Comparison of ENCODE assay signal across 28 cellular contexts in the genomic region with DNA sequence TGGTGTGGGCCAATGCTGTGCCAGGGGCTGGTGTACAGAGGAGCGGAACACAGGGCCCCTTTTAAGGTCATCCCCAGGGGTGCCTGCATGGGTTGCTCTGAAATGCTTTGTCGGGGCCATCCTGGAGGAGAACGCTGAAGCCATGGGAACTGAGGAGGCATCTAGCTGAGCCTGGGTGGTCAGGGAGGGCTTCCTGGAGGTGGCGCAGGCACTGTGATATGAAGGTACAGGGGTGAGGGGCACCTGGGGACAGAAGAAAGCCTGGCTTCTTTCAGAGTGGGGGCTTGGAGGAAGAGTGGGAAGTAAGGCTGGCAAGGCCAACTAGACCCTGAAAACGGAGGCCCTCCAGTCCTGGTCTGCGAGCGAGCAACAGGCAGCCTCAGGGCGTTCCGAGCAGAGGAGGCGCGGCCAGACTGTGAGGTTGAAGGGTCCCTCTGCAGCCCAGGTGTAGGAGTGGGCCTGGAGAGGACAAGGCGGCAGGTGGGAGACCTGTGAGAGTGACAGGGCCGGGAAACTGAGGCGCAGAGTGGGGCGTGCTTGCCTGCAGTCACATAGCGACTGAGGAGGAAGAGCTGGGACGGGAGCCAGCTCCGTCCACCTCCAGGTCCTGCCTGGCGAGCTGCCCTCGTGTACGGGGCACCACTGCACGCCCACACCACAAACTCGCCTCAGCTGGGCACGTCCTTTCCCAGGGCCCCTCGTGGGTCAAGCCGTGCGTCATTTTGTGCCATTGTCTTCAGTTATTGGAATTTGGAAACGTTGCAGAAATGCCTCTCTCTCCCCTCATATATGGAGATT. TPM values are rescaled to one million over a fixed set of nuclear protein-coding genes. Genes with fewer than 3 reads are reported as not detected.
DNase-seq lines count a peak whose midpoint lies in the region; ATAC-seq, FAIRE-seq and TF ChIP-seq lines count a peak whose summit lies in the region.
"Had no signal": no experiment of that assay in that cellular context is flagged by ENCODE, and none has a peak within 500 bp of the region (broad histone marks: within the 10 kb centered on the region; RNA-seq: fewer than 3 reads in every experiment).

No MANE protein-coding gene starts in this region.

- 50 to 61% methylated on average over 27 to 28 of the region's 28 CpGs for WGBS in tibial nerve, 2 donors
- 58 to 69% (median 64%) methylated on average over 28 of the region's 28 CpGs for WGBS in small intestine, 3 donors

- H3K9me3 Mint-ChIP-seq in activated CD8-positive, alpha-beta T cell treated with anti-CD3 and anti-CD28 coated beads for 36 hours = no peaks in the 10 kb centered on the region
- no peaks in the 10 kb centered on the region for H3K9me3 Mint-ChIP-seq in activated CD8-positive, alpha-beta T cell treated with anti-CD3 and anti-CD28 coated beads, Interleukin-2, amount 10 ng/mL, durations not matched to agents 7 days and 5 days (ENCODE audit: insufficient read depth)
- no peaks in the 10 kb centered on the region for H3K9me3 Mint-ChIP-seq in chondrocyte (ENCODE audit: low read depth)
- H3K9me3 Mint-ChIP-seq: activated CD4-positive, alpha-beta T cell treated with anti-CD3 and anti-CD28 coated beads, Interleukin-2, amount 10 ng/mL, durations not matched to agents 24 days and 14 days; activated naive CD8-positive, alpha-beta T cell treated with anti-CD3 and anti-CD28 coated beads, Interleukin-2, amount 10 ng/mL, durations not matched to agents 7 days and 5 days; endodermal cell; neural crest cell; stimulated activated memory B cell treated with anti-CD40 and anti-IgM and Interleukin-4, amounts not matched to agents 10 μg/mL and 1 μg/mL and 100 μg/mL, for 72 hours had no signal

- intact Hi-C loops in activated CD8-positive, alpha-beta T cell treated with anti-CD3 and anti-CD28 coated beads for 36 hours (cut with micrococcal nuclease) = no loop called here
- intact Hi-C loops in kidney (cut with DNase I) = no loop called here

- TF ChIP-seq CTCF in activated CD8-positive, alpha-beta T cell treated with anti-CD3 and anti-CD28 coated beads for 36 hours (IDR thresholded peaks at IDR 0.05) = no peak
- TF ChIP-seq CTCF in chondrocyte (IDR thresholded peaks at IDR 0.05) (no peak), kidney (IDR thresholded peaks at IDR 0.05; ENCODE audit: borderline replicate concordance, extremely low read depth, insufficient read depth) (no peak), tibial nerve (IDR thresholded peaks at IDR 0.05) (no peak)

- H3K27me3 Mint-ChIP-seq in activated CD8-positive, alpha-beta T cell treated with anti-CD3 and anti-CD28 coated beads for 36 hours = peaks cover 11% of the 10 kb centered on the region
- peaks cover 28% of the 10 kb centered on the region for H3K27me3 Mint-ChIP-seq in activated CD8-positive, alpha-beta T cell treated with anti-CD3 and anti-CD28 coated beads, Interleukin-2, amount 10 ng/mL, durations not matched to agents 7 days and 5 days (ENCODE audit: low read depth)
- H3K27me3 Mint-ChIP-seq in chondrocyte (ENCODE audit: low read depth) = no peaks in the 10 kb centered on the region

- peaks cover 69% of the 10 kb centered on the region for H3K4me1 Mint-ChIP-seq in activated CD8-positive, alpha-beta T cell treated with anti-CD3 and anti-CD28 coated beads for 36 hours (ENCODE audit: low read depth)
- H3K4me1 Mint-ChIP-seq in activated CD8-positive, alpha-beta T cell treated with anti-CD3 and anti-CD28 coated beads, Interleukin-2, amount 10 ng/mL, durations not matched to agents 7 days and 5 days (ENCODE audit: low read depth) = peaks cover 41% of the 10 kb centered on the region
- H3K4me1 Mint-ChIP-seq in chondrocyte (ENCODE audit: low read depth) = peaks cover 81% of the 10 kb centered on the region

- no peak for TF ChIP-seq POLR2A in tibial nerve (IDR thresholded peaks at IDR 0.05)

- H3K4me3 ChIP-seq in kidney (ENCODE audit: low read length in 2 of 2) (no peak overlapping the region), tibial nerve (peak overlapping the region in 1 of 4 donors; percentile 11), small intestine (ENCODE audit: low read depth in 1 of 2, low read length in 2 of 2) (no peak overlapping the region)
- H3K4me3 ChIP-seq: prostate gland, SJCRH30, transverse colon had no signal

- CTCF ChIA-PET in activated CD8-positive, alpha-beta T cell treated with anti-CD3 and anti-CD28 coated beads for 36 hours (lab: Charles Lee) = interaction anchor here (1.2 kb wide), 1 partner anchor 95 kb away, joined by 3 read pairs; no protein-coding TSS in a partner anchor
- CTCF ChIA-PET in activated CD8-positive, alpha-beta T cell treated with anti-CD3 and anti-CD28 coated beads, Interleukin-2, amount 10 ng/mL, durations not matched to agents 7 days and 5 days (lab: Charles Lee) = interaction anchor here (1.1 kb wide), 1 partner anchor 9 kb away, joined by 4 read pairs; no protein-coding TSS in a partner anchor

- no peak for DNase-seq in activated CD8-positive, alpha-beta T cell treated with anti-CD3 and anti-CD28 coated beads for 36 hours
- DNase-seq in activated CD8-positive, alpha-beta T cell treated with anti-CD3 and anti-CD28 coated beads, Interleukin-2, amount 10 ng/mL, durations not matched to agents 7 days and 5 days = no peak
- DNase-seq in chondrocyte (ENCODE audit: low spot score) (no peak), kidney (peak; percentile 58), tibial nerve (ENCODE audit: low spot score in 2 of 2) (no peak), small intestine (no peak)
- DNase-seq: activated CD4-positive, alpha-beta T cell treated with anti-CD3 and anti-CD28 coated beads, Interleukin-2, amount 10 ng/mL, durations not matched to agents 24 days and 14 days; activated CD8-positive, alpha-beta memory T cell treated with anti-CD3 and anti-CD28 coated beads, Interleukin-2, amount 50 U/mL, for 4 hours; activated naive CD8-positive, alpha-beta T cell treated with anti-CD3 and anti-CD28 coated beads, Interleukin-2, amount 10 ng/mL, durations not matched to agents 7 days and 5 days; Caco-2; endodermal cell; NCI-H1105; NCI-H2029 treated with DMSO at 0.1 percent for 48 hours; NCI-H345; NCI-H82; SJCRH30; stimulated activated CD4-positive, alpha-beta T cell treated with anti-CD3 and anti-CD28 coated beads, Interleukin-2, amount 100 ng/mL, for 24 hours; T-helper 1 cell; transverse colon had no signal

- POLR2A ChIA-PET in activated CD8-positive, alpha-beta T cell treated with anti-CD3 and anti-CD28 coated beads for 36 hours (lab: Charles Lee) = interaction anchor here (1.5 kb wide), 1 partner anchor 12 kb away, joined by 4 read pairs; no protein-coding TSS in a partner anchor
- POLR2A ChIA-PET in activated CD8-positive, alpha-beta T cell treated with anti-CD3 and anti-CD28 coated beads, Interleukin-2, amount 10 ng/mL, durations not matched to agents 7 days and 5 days (lab: Charles Lee) = no interaction called here

- H3K27ac ChIP-seq in kidney (ENCODE audit: low read depth in 2 of 2, low read length in 2 of 2) (no peak overlapping the region), tibial nerve (peak overlapping the region in 3 of 4 donors; percentile 18 to 82 (median 81)), small intestine (ENCODE audit: low read depth in 1 of 2, low read length in 1 of 2) (no peak overlapping the region)
- H3K27ac ChIP-seq: prostate gland, SJCRH30, transverse colon had no signal

- H3K9me3 ChIP-seq in kidney (ENCODE audit: control insufficient read depth in 1 of 2, low read length in 2 of 2) = no peaks in the 10 kb centered on the region
- H3K9me3 ChIP-seq in tibial nerve = no peaks in the 10 kb centered on the region
- no peaks in the 10 kb centered on the region for H3K9me3 ChIP-seq in small intestine (ENCODE audit: control insufficient read depth, low read depth)
- H3K9me3 ChIP-seq: Caco-2, prostate gland, SJCRH30, transverse colon had no signal

- no peaks in the 10 kb centered on the region for H3K36me3 Mint-ChIP-seq in activated CD8-positive, alpha-beta T cell treated with anti-CD3 and anti-CD28 coated beads for 36 hours (ENCODE audit: low read depth)
- H3K36me3 Mint-ChIP-seq in activated CD8-positive, alpha-beta T cell treated with anti-CD3 and anti-CD28 coated beads, Interleukin-2, amount 10 ng/mL, durations not matched to agents 7 days and 5 days (ENCODE audit: low read depth) = no peaks in the 10 kb centered on the region
- no peaks in the 10 kb centered on the region for H3K36me3 Mint-ChIP-seq in chondrocyte (ENCODE audit: low read depth)
- H3K36me3 Mint-ChIP-seq: activated naive CD8-positive, alpha-beta T cell treated with anti-CD3 and anti-CD28 coated beads, Interleukin-2, amount 10 ng/mL, durations not matched to agents 7 days and 5 days; brain; stimulated activated memory B cell treated with anti-CD40 and anti-IgM and Interleukin-4, amounts not matched to agents 10 μg/mL and 1 μg/mL and 100 μg/mL, for 72 hours had no signal

- H3K36me3 ChIP-seq in kidney (ENCODE audit: control insufficient read depth in 1 of 2, insufficient read depth in 2 of 2, low read length in 2 of 2) = no peaks in the 10 kb centered on the region
- no peaks in the 10 kb centered on the region for H3K36me3 ChIP-seq in tibial nerve
- no peaks in the 10 kb centered on the region for H3K36me3 ChIP-seq in small intestine (ENCODE audit: control insufficient read depth in 2 of 2, insufficient read depth in 2 of 2, low read length in 2 of 2)
- H3K36me3 ChIP-seq: prostate gland, SJCRH30, transverse colon had no signal

- H3K4me3 Mint-ChIP-seq in activated CD8-positive, alpha-beta T cell treated with anti-CD3 and anti-CD28 coated beads for 36 hours = no peak overlapping the region
- no peak overlapping the region for H3K4me3 Mint-ChIP-seq in activated CD8-positive, alpha-beta T cell treated with anti-CD3 and anti-CD28 coated beads, Interleukin-2, amount 10 ng/mL, durations not matched to agents 7 days and 5 days
- H3K4me3 Mint-ChIP-seq in chondrocyte (ENCODE audit: unreplicated experiment) = peak overlapping the region; percentile 33
- H3K4me3 Mint-ChIP-seq: activated CD4-positive, alpha-beta T cell treated with anti-CD3 and anti-CD28 coated beads, Interleukin-2, amount 10 ng/mL, durations not matched to agents 24 days and 14 days; activated naive CD8-positive, alpha-beta T cell treated with anti-CD3 and anti-CD28 coated beads, Interleukin-2, amount 10 ng/mL, durations not matched to agents 7 days and 5 days; brain; endodermal cell; neural crest cell; stimulated activated memory B cell treated with anti-CD40 and anti-IgM and Interleukin-4, amounts not matched to agents 10 μg/mL and 1 μg/mL and 100 μg/mL, for 72 hours had no signal

- no peak for ATAC-seq in activated CD8-positive, alpha-beta T cell treated with anti-CD3 and anti-CD28 coated beads for 36 hours
- no peak for ATAC-seq in activated CD8-positive, alpha-beta T cell treated with anti-CD3 and anti-CD28 coated beads, Interleukin-2, amount 10 ng/mL, durations not matched to agents 7 days and 5 days
- ATAC-seq in HG02885 (IDR thresholded peaks at IDR 0.05; ENCODE audit: poor library complexity, unreplicated experiment) (no peak), HG03432 (IDR thresholded peaks at IDR 0.05; ENCODE audit: unreplicated experiment) (no peak)
- ATAC-seq: left lobe of liver had no signal

- H3K4me1 ChIP-seq in kidney (ENCODE audit: control insufficient read depth in 1 of 2, insufficient read depth in 1 of 2, low read depth in 1 of 2, low read length in 2 of 2) = no peaks in the 10 kb centered on the region
- H3K4me1 ChIP-seq in tibial nerve = peaks cover 0 to 88% (median 17%) of the 10 kb centered on the region in 4 donors
- H3K4me1 ChIP-seq in small intestine (ENCODE audit: control insufficient read depth in 2 of 2, insufficient read depth in 1 of 2, low read depth in 1 of 2, low read length in 1 of 2) = no peaks in the 10 kb centered on the region
- H3K4me1 ChIP-seq: prostate gland, SJCRH30 had no signal

- H3K27me3 ChIP-seq in tibial nerve (no peaks in the 10 kb centered on the region), small intestine (ENCODE audit: control insufficient read depth in 2 of 2, insufficient read depth in 2 of 2, low read length in 2 of 2) (peaks cover 0 to 12% of the 10 kb centered on the region in 2 donors)

- FAIRE-seq in kidney (lab: Jason Lieb, UNC) (no peak), small intestine (lab: Jason Lieb, UNC) (no peak)
- FAIRE-seq: colon, GM12891 had no signal

- peak; percentile 35 to 86 for TF ChIP-seq EP300 in tibial nerve (IDR thresholded peaks at IDR 0.05)

- H3K27ac Mint-ChIP-seq in activated CD8-positive, alpha-beta T cell treated with anti-CD3 and anti-CD28 coated beads for 36 hours = peak overlapping the region; percentile 47
- no peak overlapping the region for H3K27ac Mint-ChIP-seq in activated CD8-positive, alpha-beta T cell treated with anti-CD3 and anti-CD28 coated beads, Interleukin-2, amount 10 ng/mL, durations not matched to agents 7 days and 5 days
- peak overlapping the region; percentile 49 for H3K27ac Mint-ChIP-seq in chondrocyte (ENCODE audit: unreplicated experiment)
- H3K27ac Mint-ChIP-seq: activated CD4-positive, alpha-beta T cell treated with anti-CD3 and anti-CD28 coated beads, Interleukin-2, amount 10 ng/mL, durations not matched to agents 24 days and 14 days; activated naive CD8-positive, alpha-beta T cell treated with anti-CD3 and anti-CD28 coated beads, Interleukin-2, amount 10 ng/mL, durations not matched to agents 7 days and 5 days; endodermal cell; stimulated activated memory B cell treated with anti-CD40 and anti-IgM and Interleukin-4, amounts not matched to agents 10 μg/mL and 1 μg/mL and 100 μg/mL, for 72 hours had no signal

- H3K9ac ChIP-seq in kidney (ENCODE audit: low read length in 2 of 2) = no peak overlapping the region

RNA-seq across cellular contexts. Expression of a gene that starts 4.1 kb away (rescaled TPM):
- 10 to 100 TPM in 1 of 2 experiments, 1 to 10 TPM in 1; 8.4 to 13.7 TPM for total RNA-seq in activated CD8-positive, alpha-beta T cell treated with anti-CD3 and anti-CD28 coated beads for 36 hours
- total RNA-seq in activated CD8-positive, alpha-beta T cell treated with anti-CD3 and anti-CD28 coated beads, Interleukin-2, amount 10 ng/mL, durations not matched to agents 7 days and 5 days = 1 to 10 TPM; 1.8 to 2.6 TPM
- total RNA-seq in chondrocyte (284 to 413 TPM (median 394 TPM) in 3 replicates), kidney (43.4 TPM), tibial nerve (100 to 1,000 TPM; 185 to 445 (median 240) TPM)
- polyA plus RNA-seq in kidney (ENCODE audit: insufficient read depth, low read depth, low replicate concordance) (3.2 TPM), small intestine (10 to 100 TPM in 1 of 3 donors, 1 to 10 TPM in 1, under 1 TPM in 1; 0.45 to 30.8 (median 1.9) TPM)
- total RNA-seq: activated CD4-positive, alpha-beta T cell treated with anti-CD3 and anti-CD28 coated beads, Interleukin-2, amount 10 ng/mL, durations not matched to agents 24 days and 14 days; SJCRH30 had no signal

Comparison
In these comparisons a context has a peak if more than half of its experiments do, and no peak if none do; other contexts are left out.
1. H3K27ac ChIP-seq: peak in tibial nerve (3 of 4); none in kidney (0 of 2) and small intestine (0 of 2).